1 cellular context compared by ENCODE assay signal in genomic region chr1:27872059-27872801, GRCh38.
TF ChIP-seq lines count a peak whose summit lies in the region.

TSS of gene THEMIS2 (plus strand) at chr1:27872544. CDS start at chr1:27872572, 28 bp downstream.

TF ChIP-seq in K562, 482 proteins besides CTCF, POLR2A, EP300 and RAD21 (continued from another document and continues in another):
- TF ChIP-seq HES1 (IDR thresholded peaks at IDR 0.05; ENCODE audit: low read depth) = no peak
- TF ChIP-seq HMBOX1 (IDR thresholded peaks at IDR 0.05) = no peak
- TF ChIP-seq TGIF2 (CRISPR knock-in tag; IDR thresholded peaks at IDR 0.05) = no peak
- no peak for TF ChIP-seq MAFG (tag; conservative IDR thresholded peaks at IDR 0.05)
- 0 out of 2 replicates have a peak, but pooled peaks have one; percentile 15 for TF ChIP-seq FOXP1 (CRISPR knock-in tag; IDR thresholded peaks at IDR 0.05)
- no peak for TF ChIP-seq CBFA2T2 (conservative IDR thresholded peaks at IDR 0.05)
- TF ChIP-seq MYNN (IDR thresholded peaks at IDR 0.05) = no peak
- no peak for TF ChIP-seq MYNN (CRISPR knock-in tag; IDR thresholded peaks at IDR 0.05)
- TF ChIP-seq CBX8 (IDR thresholded peaks at IDR 0.05; ENCODE audit: borderline replicate concordance, extremely low read depth, low read depth, low read length, poor library complexity, severe bottlenecking) = no peak
- TF ChIP-seq RBM22 (IDR thresholded peaks at IDR 0.05; ENCODE audit: low read depth, low read length, poor library complexity, severe bottlenecking) = no peak
- TF ChIP-seq JUNB (CRISPR knock-in tag; conservative IDR thresholded peaks at IDR 0.05) = 0 out of 2 replicates have a peak, but pooled peaks have one; percentile 16
- TF ChIP-seq ZNF121 (CRISPR knock-in tag; conservative IDR thresholded peaks at IDR 0.05) = no peak
- no peak for TF ChIP-seq ZFX (CRISPR knock-in tag; IDR thresholded peaks at IDR 0.05)
- TF ChIP-seq HDAC1 (IDR thresholded peaks at IDR 0.05) = no peak
- peak; percentile 85; the same call in 1 of the 2 replicates for TF ChIP-seq KDM2B (CRISPR knock-in tag; IDR thresholded peaks at IDR 0.05)
- no peak for TF ChIP-seq KAT8 (IDR thresholded peaks at IDR 0.05; ENCODE audit: low read depth)
- TF ChIP-seq POU5F1 (IDR thresholded peaks at IDR 0.05; ENCODE audit: borderline replicate concordance, low read depth, low read length, partially characterized antibody) = no peak
- TF ChIP-seq RB1 (IDR thresholded peaks at IDR 0.05; ENCODE audit: low read depth) = peak; percentile 62; the same call in 1 of the 2 replicates
- no peak for TF ChIP-seq CBFB (CRISPR knock-in tag; IDR thresholded peaks at IDR 0.05)
- no peak for TF ChIP-seq ZNF77 (CRISPR knock-in tag; IDR thresholded peaks at IDR 0.05)
- no peak for TF ChIP-seq HNRNPH1 (optimal IDR thresholded peaks at IDR 0.05; ENCODE audit: low read depth, low read length)
- TF ChIP-seq SMARCA4 (IDR thresholded peaks at IDR 0.05) = no peak
- TF ChIP-seq TEAD1 (CRISPR knock-in tag; IDR thresholded peaks at IDR 0.05) = 0 out of 4 replicates have a peak, but pooled peaks have one; percentile 22 to 55
- no peak for TF ChIP-seq PHTF2 (CRISPR knock-in tag; IDR thresholded peaks at IDR 0.05)
- TF ChIP-seq MLX (CRISPR knock-in tag; conservative IDR thresholded peaks at IDR 0.05) = 0 out of 4 replicates have a peak, but pooled peaks of 1 of the 2 experiments have one; percentile 44
- no peak for TF ChIP-seq PATZ1 (CRISPR knock-in tag; IDR thresholded peaks at IDR 0.05; ENCODE audit: borderline replicate concordance)
- TF ChIP-seq NBN (IDR thresholded peaks at IDR 0.05; ENCODE audit: low read depth) = no peak
- no peak for TF ChIP-seq STAT5B (CRISPR knock-in tag; IDR thresholded peaks at IDR 0.05)
- peak; percentile 67; the same call in 1 of the 2 replicates for TF ChIP-seq ZBTB7A (IDR thresholded peaks at IDR 0.05; ENCODE audit: borderline replicate concordance, control insufficient read depth, low read depth, low read length)
- TF ChIP-seq ZNF609 (CRISPR knock-in tag; IDR thresholded peaks at IDR 0.05; ENCODE audit: borderline replicate concordance) = peak; percentile 66; the same call in 1 of the 2 replicates
- TF ChIP-seq TFE3 (CRISPR knock-in tag; IDR thresholded peaks at IDR 0.05) = no peak
- TF ChIP-seq CXXC5 (CRISPR knock-in tag; IDR thresholded peaks at IDR 0.05) = 0 out of 2 replicates have a peak, but pooled peaks have one; percentile 55
- TF ChIP-seq SAP30 (IDR thresholded peaks at IDR 0.05; ENCODE audit: borderline replicate concordance, insufficient read depth, low read depth, low read length, poor library complexity, severe bottlenecking) = peak; percentile 81
- TF ChIP-seq YY1 (IDR thresholded peaks at IDR 0.05; ENCODE audit: borderline replicate concordance in 1 of 3, control insufficient read depth in 1 of 3, extremely low read depth in 1 of 3, insufficient read depth in 3 of 3, insufficient read length in 1 of 3, insufficient replicate concordance in 2 of 3, low read depth in 1 of 3, low read length in 2 of 3) = no peak
- TF ChIP-seq TBP (optimal IDR thresholded peaks at IDR 0.05; ENCODE audit: low read depth, low read length) = peak; percentile 70
- TF ChIP-seq BRD4 (IDR thresholded peaks at IDR 0.05) = no peak
- no peak for TF ChIP-seq TSC22D4 (tag; IDR thresholded peaks at IDR 0.05)
- 0 out of 2 replicates have a peak, but pooled peaks have one; percentile 23 for TF ChIP-seq DIDO1 (tag; IDR thresholded peaks at IDR 0.05; ENCODE audit: low read depth)
- TF ChIP-seq ATF4 (CRISPR knock-in tag; IDR thresholded peaks at IDR 0.05) = no peak
- no peak for TF ChIP-seq WHSC1 (IDR thresholded peaks at IDR 0.05; ENCODE audit: low read length)
- no peak for TF ChIP-seq ZNF696 (CRISPR knock-in tag; conservative IDR thresholded peaks at IDR 0.05)
- peak; percentile 21; the same call in 1 of the 2 replicates for TF ChIP-seq HSF4 (CRISPR knock-in tag; IDR thresholded peaks at IDR 0.05; ENCODE audit: borderline replicate concordance)
- no peak for TF ChIP-seq ZNF512 (tag; IDR thresholded peaks at IDR 0.05)
- TF ChIP-seq MYC (IDR thresholded peaks at IDR 0.05; ENCODE audit: low read depth, low read length) = 0 out of 2 replicates have a peak, but pooled peaks have one; percentile 10
- TF ChIP-seq MYC (CRISPR knock-in tag; IDR thresholded peaks at IDR 0.05; ENCODE audit: borderline replicate concordance, low read depth) = no peak
